In the genomic region with DNA sequence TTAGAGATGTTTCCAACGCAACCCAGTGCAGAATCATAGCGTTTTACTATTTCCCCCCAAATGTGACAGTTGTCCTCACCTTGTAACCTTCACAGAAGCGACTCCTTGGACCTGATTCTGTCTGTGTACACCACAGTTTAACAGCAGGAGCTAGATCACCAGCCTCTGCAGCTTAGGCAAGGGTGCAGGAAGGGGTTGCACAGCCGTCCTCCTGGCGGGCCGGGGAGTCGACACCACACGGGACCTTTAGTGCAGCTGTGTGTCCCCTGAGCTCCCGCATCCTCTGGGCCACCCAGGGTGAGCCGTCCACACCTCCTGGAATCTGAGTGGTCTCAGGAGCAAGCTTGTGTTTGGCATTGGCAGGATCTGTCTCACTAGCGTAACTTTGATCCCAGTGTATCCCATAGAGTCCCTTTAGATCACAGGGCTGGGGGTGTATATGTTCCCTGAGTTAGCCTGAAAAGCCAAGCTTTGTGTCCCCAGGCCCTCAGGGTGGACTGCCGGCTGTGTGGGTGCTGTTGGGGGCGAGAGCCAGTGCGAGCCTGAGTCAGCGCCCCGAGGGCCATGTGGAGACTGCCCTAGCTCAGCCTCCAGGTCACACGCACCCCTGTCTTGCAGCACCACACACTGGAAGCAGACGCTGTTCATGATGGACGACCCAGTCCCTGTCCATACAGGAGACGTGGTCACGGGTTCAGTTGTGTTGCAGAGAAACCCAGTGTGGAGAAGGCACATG, we compare ENCODE assay signal across 34 cellular contexts. TPM values are rescaled to one million over a fixed set of nuclear protein-coding genes. Genes with fewer than 3 reads are reported as not detected.
A peak's percentile ranks its signal among the peaks of the same experiment; 100 is the strongest.
DNase-seq lines count a peak whose midpoint lies in the region; TF ChIP-seq lines count a peak whose summit lies in the region.
"Had no signal": no experiment of that assay in that cellular context is flagged by ENCODE, and none has a peak within 500 bp of the region (broad histone marks: within the 10 kb centered on the region; RNA-seq: fewer than 3 reads in every experiment).

No MANE protein-coding gene starts in this region.

- no peak overlapping the region for H3K4me2 ChIP-seq in osteoblast (ENCODE audit: insufficient read depth, low read length)
- H3K4me2 ChIP-seq: KMS-11, PC-9, smooth muscle cell had no signal

- H4K20me1 ChIP-seq in osteoblast (ENCODE audit: insufficient read depth, low read length), result peaks cover 6% of the 10 kb centered on the region

- no peak overlapping the region for H3K27ac Mint-ChIP-seq in activated CD4-positive, alpha-beta T cell treated with anti-CD3 and anti-CD28 coated beads, Interleukin-2, amount 10 ng/mL, durations not matched to agents 24 days and 14 days
- H3K27ac Mint-ChIP-seq in osteocyte (ENCODE audit: unreplicated experiment), result no peak overlapping the region
- H3K27ac Mint-ChIP-seq: activated T-cell treated with anti-CD3 and anti-CD28 coated beads, Interleukin-2, amount 50 U/mL, for 24 hours; endodermal cell; natural killer cell treated with Interleukin-12 subunit alpha and Interleukin-12 subunit beta and Interleukin-15 and Interleukin-18, amount 100 ng/mL, for 72 hours had no signal

- H3K27me3 Mint-ChIP-seq in activated CD4-positive, alpha-beta T cell treated with anti-CD3 and anti-CD28 coated beads, Interleukin-2, amount 10 ng/mL, durations not matched to agents 24 days and 14 days, result peaks cover 2% of the 10 kb centered on the region
- no peaks in the 10 kb centered on the region for H3K27me3 Mint-ChIP-seq in osteocyte (ENCODE audit: unreplicated experiment)
- H3K27me3 Mint-ChIP-seq: activated T-cell treated with anti-CD3 and anti-CD28 coated beads, Interleukin-2, amount 50 U/mL, for 24 hours; central memory CD8-positive, alpha-beta T cell; natural killer cell treated with Interleukin-12 subunit alpha and Interleukin-12 subunit beta and Interleukin-15 and Interleukin-18, amount 100 ng/mL, for 72 hours had no signal

- intact Hi-C loops in activated CD4-positive, alpha-beta T cell treated with anti-CD3 and anti-CD28 coated beads, Interleukin-2, amount 10 ng/mL, durations not matched to agents 24 days and 14 days (cut with micrococcal nuclease), result no loop called here
- intact Hi-C loops in uterus (cut with DNase I; ENCODE audit: low total_unique reads), result no loop called here

- H3K4me1 Mint-ChIP-seq in activated CD4-positive, alpha-beta T cell treated with anti-CD3 and anti-CD28 coated beads, Interleukin-2, amount 10 ng/mL, durations not matched to agents 24 days and 14 days, result peaks cover 6% of the 10 kb centered on the region
- H3K4me1 Mint-ChIP-seq in osteocyte (ENCODE audit: unreplicated experiment), result peaks cover 7% of the 10 kb centered on the region
- H3K4me1 Mint-ChIP-seq: endodermal cell had no signal

- H3K36me3 ChIP-seq in osteoblast (ENCODE audit: insufficient read depth, low read length) (peaks cover 4% of the 10 kb centered on the region), uterus (no peaks in the 10 kb centered on the region)

- no peak for TF ChIP-seq CTCF in RWPE1 (conservative IDR thresholded peaks at IDR 0.05; ENCODE audit: low read depth)
- no peak for TF ChIP-seq CTCF in epithelial cell of esophagus (IDR thresholded peaks at IDR 0.05; ENCODE audit: insufficient read depth, low read depth, low read length, missing control alignments)
- no peak for TF ChIP-seq CTCF in osteoblast (IDR thresholded peaks at IDR 0.05; ENCODE audit: extremely low read depth, low read depth, low read length)
- no peak for TF ChIP-seq CTCF in osteocyte (IDR thresholded peaks at IDR 0.05)
- no peak for TF ChIP-seq CTCF in uterus (IDR thresholded peaks at IDR 0.05)

- H3K27ac ChIP-seq in RWPE1 (peak overlapping the region; percentile 75), osteoblast (ENCODE audit: low read depth, low read length) (no peak overlapping the region), uterus (no peak overlapping the region)
- H3K27ac ChIP-seq: 22Rv1, KMS-11, pancreas, PC-9, upper lobe of right lung had no signal

- H3K4me3 Mint-ChIP-seq in activated CD4-positive, alpha-beta T cell treated with anti-CD3 and anti-CD28 coated beads, Interleukin-2, amount 10 ng/mL, durations not matched to agents 24 days and 14 days, result no peak overlapping the region
- no peak overlapping the region for H3K4me3 Mint-ChIP-seq in osteocyte (ENCODE audit: unreplicated experiment)
- H3K4me3 Mint-ChIP-seq: activated T-cell treated with anti-CD3 and anti-CD28 coated beads, Interleukin-2, amount 50 U/mL, for 24 hours; CD14-positive monocyte; central memory CD8-positive, alpha-beta T cell; endodermal cell; natural killer cell treated with Interleukin-12 subunit alpha and Interleukin-12 subunit beta and Interleukin-15 and Interleukin-18, amount 100 ng/mL, for 72 hours had no signal

- H3K27me3 ChIP-seq in osteoblast (ENCODE audit: insufficient read depth, low read length) (peaks cover 4% of the 10 kb centered on the region), uterus (no peaks in the 10 kb centered on the region)

- H2AFZ ChIP-seq in osteoblast (ENCODE audit: low read length), result no peak overlapping the region
- H2AFZ ChIP-seq: PC-9 had no signal

- POLR2A ChIA-PET in RWPE1 (lab: Yijun Ruan, JAX; ENCODE audit: low non-redundant PET), result no interaction called here

- TF ChIP-seq POLR2A in uterus (IDR thresholded peaks at IDR 0.05), result no peak

- H3K36me3 Mint-ChIP-seq in activated CD4-positive, alpha-beta T cell treated with anti-CD3 and anti-CD28 coated beads, Interleukin-2, amount 10 ng/mL, durations not matched to agents 24 days and 14 days (ENCODE audit: low read depth), result peaks cover 23% of the 10 kb centered on the region
- H3K36me3 Mint-ChIP-seq in osteocyte (ENCODE audit: unreplicated experiment), result peaks cover 38% of the 10 kb centered on the region

- CTCF ChIA-PET in RWPE1 (lab: Yijun Ruan, JAX), result no interaction called here

- H3K9me3 Mint-ChIP-seq in activated CD4-positive, alpha-beta T cell treated with anti-CD3 and anti-CD28 coated beads, Interleukin-2, amount 10 ng/mL, durations not matched to agents 24 days and 14 days, result no peaks in the 10 kb centered on the region
- no peaks in the 10 kb centered on the region for H3K9me3 Mint-ChIP-seq in osteocyte (ENCODE audit: unreplicated experiment)
- H3K9me3 Mint-ChIP-seq: activated T-cell treated with anti-CD3 and anti-CD28 coated beads, Interleukin-2, amount 50 U/mL, for 24 hours; central memory CD8-positive, alpha-beta T cell; natural killer cell treated with Interleukin-12 subunit alpha and Interleukin-12 subunit beta and Interleukin-15 and Interleukin-18, amount 100 ng/mL, for 72 hours had no signal

- H3K4me3 ChIP-seq in epithelial cell of esophagus (ENCODE audit: low read length) (no peak overlapping the region), osteoblast (ENCODE audit: insufficient read depth, low read length) (no peak overlapping the region), uterus (no peak overlapping the region)
- H3K4me3 ChIP-seq: lung, mucosa of descending colon, pancreas, PC-9, smooth muscle cell, upper lobe of right lung had no signal

- DNase-seq in activated CD4-positive, alpha-beta T cell treated with anti-CD3 and anti-CD28 coated beads, Interleukin-2, amount 10 ng/mL, durations not matched to agents 24 days and 14 days, result peak; percentile 53
- no peak for DNase-seq in activated CD4-positive, alpha-beta T cell treated with anti-CD3 and anti-CD28 coated beads for 1 hour
- peak; percentile 52 for DNase-seq in RWPE1 (ENCODE audit: low spot score)
- DNase-seq in epithelial cell of esophagus (ENCODE audit: low read depth), result peak; percentile 51
- peak; percentile 71 for DNase-seq in osteoblast (ENCODE audit: insufficient read length, low spot score, missing footprints)
- DNase-seq in osteocyte (ENCODE audit: extremely low spot score, unreplicated experiment), result no peak
- no peak for DNase-seq in SW 1271 (lab: John Stamatoyannopoulos, UW)
- no peak for DNase-seq in uterus
- DNase-seq: activated gamma-delta T cell; activated T-cell treated with anti-CD3 and anti-CD28 coated beads, Interleukin-2, amount 50 U/mL, for 24 hours; Calu3; dermis blood vessel endothelial cell; DMS79; endodermal cell; esophagus squamous epithelium; mucosa of descending colon; NCI-H1417 treated with DMSO at 0.1 percent for 48 hours; NCI-H2081; NCI-H2227 treated with DMSO at 0.1 percent for 48 hours; NCI-H526; NK-92 treated with Interleukin-12 subunit alpha and Interleukin-12 subunit beta, amount 100 ng/mL, for 24 hours; PC-9; retina; SHP77 treated with DMSO at 0.1 percent for 48 hours; stimulated activated naive CD8-positive, alpha-beta T cell treated with anti-CD3 and anti-CD28 coated beads, Interleukin-15, Interleukin-2, amounts not matched to agents 100 U/mL and 50 U/mL, for 24 hours; upper lobe of right lung had no signal

- H3K4me1 ChIP-seq in osteoblast (ENCODE audit: insufficient read depth, low read length), result peaks cover 3% of the 10 kb centered on the region
- no peaks in the 10 kb centered on the region for H3K4me1 ChIP-seq in uterus

- no peaks in the 10 kb centered on the region for H3K79me2 ChIP-seq in osteoblast (ENCODE audit: insufficient read depth, low read length)

- H3K9me3 ChIP-seq in osteoblast (ENCODE audit: low read depth, low read length) (no peaks in the 10 kb centered on the region), uterus (no peaks in the 10 kb centered on the region)
- H3K9me3 ChIP-seq: esophagus squamous epithelium, mucosa of descending colon, pancreas, upper lobe of right lung had no signal

RNA-seq across cellular contexts. Expression of gene PRMT2, which starts 27.5 kb away (rescaled TPM):
- 56.7 and 59.4 TPM in 2 replicates for total RNA-seq in activated CD4-positive, alpha-beta T cell treated with anti-CD3 and anti-CD28 coated beads, Interleukin-2, amount 10 ng/mL, durations not matched to agents 24 days and 14 days
- total RNA-seq in osteoblast (134 and 136 TPM in 2 replicates), osteocyte (111 and 115 TPM in 2 replicates), uterus (100 to 1,000 TPM in 1 of 4 donors, 10 to 100 TPM in 3; 45.6 to 171 (median 76.4) TPM)

RNA-seq across cellular contexts. Expression of gene S100B, which starts 58.1 kb away (rescaled TPM):
- total RNA-seq in activated CD4-positive, alpha-beta T cell treated with anti-CD3 and anti-CD28 coated beads, Interleukin-2, amount 10 ng/mL, durations not matched to agents 24 days and 14 days, result not detected in 2 replicates
- total RNA-seq in osteoblast, result 0.29 and 1.4 TPM in 2 replicates
- not detected in 2 replicates for total RNA-seq in osteocyte
- total RNA-seq in uterus, result 10 to 100 TPM in 1 of 4 donors, 1 to 10 TPM in 1, not detected in 2; 1.8 to 18.2 TPM
- total RNA-seq: Calu3; dermis blood vessel endothelial cell; endodermal cell; natural killer cell treated with Interleukin-12 subunit alpha and Interleukin-12 subunit beta and Interleukin-15 and Interleukin-18, amount 100 ng/mL, for 72 hours; PC-9; smooth muscle cell had no signal

Comparison
In these comparisons a context has a peak if more than half of its experiments do, and no peak if none do; other contexts are left out.
1. DNase-seq: peak in activated CD4-positive, alpha-beta T cell treated with anti-CD3 and anti-CD28 coated beads, Interleukin-2, amount 10 ng/mL, durations not matched to agents 24 days and 14 days (single experiment), RWPE1 (single experiment), epithelial cell of esophagus (single experiment) and osteoblast (single experiment); none in activated CD4-positive, alpha-beta T cell treated with anti-CD3 and anti-CD28 coated beads for 1 hour (single experiment), osteocyte (single experiment), SW 1271 (0 of 2) and uterus (0 of 2).